In the genomic region with DNA sequence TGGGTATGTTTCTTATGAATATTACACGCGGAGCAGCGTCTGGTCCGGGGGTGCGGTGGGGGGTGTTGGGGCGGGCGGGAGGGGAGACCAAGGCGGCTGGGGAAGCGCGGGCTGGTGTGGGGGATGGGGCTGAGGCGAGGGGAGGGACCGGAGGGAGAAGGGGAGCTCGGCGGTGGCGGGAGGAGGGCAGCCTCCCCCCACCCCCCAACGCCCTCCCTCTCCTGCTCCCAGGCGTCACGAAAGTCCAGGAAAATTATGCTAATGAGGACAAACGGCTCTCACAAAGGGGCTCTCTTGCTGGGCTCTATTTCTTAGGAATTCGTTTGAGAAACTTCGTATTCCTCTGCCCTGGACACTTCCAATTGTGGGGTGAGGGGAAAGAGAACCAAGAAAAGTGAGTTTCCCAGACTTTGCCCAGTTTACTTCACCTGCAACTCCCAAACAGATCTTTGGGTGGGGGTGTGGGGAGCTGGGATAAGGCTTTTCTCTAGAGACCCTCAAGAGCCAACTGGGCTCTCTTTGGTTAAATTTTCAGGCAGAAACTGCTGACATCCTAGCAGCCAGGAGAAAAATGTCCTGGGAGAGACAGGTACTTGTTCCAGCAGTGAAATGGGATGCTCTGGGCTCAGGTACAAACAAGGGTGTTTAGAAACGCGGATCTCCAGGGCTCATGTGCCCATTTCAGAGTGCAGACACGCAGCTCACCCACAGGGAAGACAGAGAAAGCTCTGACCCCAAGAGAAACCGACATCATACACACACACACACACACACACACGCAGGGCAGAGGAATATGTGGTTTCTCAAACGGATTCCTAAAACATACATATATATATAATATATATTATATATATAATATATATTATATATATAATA, we compare ENCODE assay signal across 11 cellular contexts. TPM values are rescaled to one million over a fixed set of nuclear protein-coding genes. Genes with fewer than 3 reads are reported as not detected.
DNase-seq lines count a peak whose midpoint lies in the region; ATAC-seq and TF ChIP-seq lines count a peak whose summit lies in the region.
"Had no signal": no experiment of that assay in that cellular context is flagged by ENCODE, and none has a peak within 500 bp of the region (broad histone marks: within the 10 kb centered on the region; RNA-seq: fewer than 3 reads in every experiment).

No MANE protein-coding gene starts in this region.

- H3K36me3 ChIP-seq in RWPE2 (ENCODE audit: low read depth) (no peaks in the 10 kb centered on the region; the same call in 1 of the 2 replicates), sigmoid colon (no peaks in the 10 kb centered on the region)

- no peaks in the 10 kb centered on the region for H3K9me3 Mint-ChIP-seq in activated T-cell treated with anti-CD3 and anti-CD28 coated beads, Interleukin-2, amount 50 U/mL, for 24 hours
- H3K9me3 Mint-ChIP-seq: activated naive CD4-positive, alpha-beta T cell treated with anti-CD3 and anti-CD28 coated beads, Interleukin-2, amount 50 U/mL, for 24 hours; immature natural killer cell had no signal

- H3K9me3 ChIP-seq in RWPE2 (ENCODE audit: severe bottlenecking) = no peaks in the 10 kb centered on the region
- no peaks in the 10 kb centered on the region for H3K9me3 ChIP-seq in sigmoid colon

- H3K4me3 ChIP-seq in RWPE2 (ENCODE audit: severe bottlenecking) (peak overlapping the region; percentile 28), sigmoid colon (peak overlapping the region; percentile 55 to 70 (median 66))

- no peak for TF ChIP-seq POLR2A in sigmoid colon (IDR thresholded peaks at IDR 0.05)

- H3K36me3 Mint-ChIP-seq in activated T-cell treated with anti-CD3 and anti-CD28 coated beads, Interleukin-2, amount 50 U/mL, for 24 hours (ENCODE audit: low read depth) = no peaks in the 10 kb centered on the region
- H3K36me3 Mint-ChIP-seq: activated naive CD4-positive, alpha-beta T cell treated with anti-CD3 and anti-CD28 coated beads, Interleukin-2, amount 50 U/mL, for 24 hours had no signal

- H3K27ac ChIP-seq in RWPE2 (ENCODE audit: poor library complexity, severe bottlenecking) (peak overlapping the region; percentile 86), sigmoid colon (peak overlapping the region; percentile 93 to 99 (median 94))

- H3K27me3 ChIP-seq in RWPE2 (ENCODE audit: insufficient read depth, poor library complexity, severe bottlenecking) (no peaks in the 10 kb centered on the region), sigmoid colon (no peaks in the 10 kb centered on the region)

- intact Hi-C loops in sigmoid colon (cut with DNase I) = no loop called here

- no peak for TF ChIP-seq EP300 in sigmoid colon (IDR thresholded peaks at IDR 0.05)

- 11 to 48% methylated on average over 27 of the region's 27 CpGs for WGBS in sigmoid colon, 2 donors

- peaks cover 44% of the 10 kb centered on the region for H3K27me3 Mint-ChIP-seq in activated T-cell treated with anti-CD3 and anti-CD28 coated beads, Interleukin-2, amount 50 U/mL, for 24 hours

- peak; percentile 27 for DNase-seq in GM03348 (ENCODE audit: low spot score)
- no peak for DNase-seq in RWPE2 (ENCODE audit: low spot score)
- peak; percentile 87 for DNase-seq in glomerular visceral epithelial cell (ENCODE audit: extremely low spot score)
- DNase-seq in sigmoid colon = peak; percentile 89
- DNase-seq in NCI-H2196 treated with DMSO at 0.1 percent for 48 hours (lab: John Stamatoyannopoulos, UW; ENCODE audit: unreplicated experiment) = no peak
- no peak for DNase-seq in amniotic stem cell (lab: John Stamatoyannopoulos, UW)
- DNase-seq in activated T-cell treated with anti-CD3 and anti-CD28 coated beads, Interleukin-2, amount 50 U/mL, for 24 hours = no peak
- DNase-seq: immature natural killer cell had no signal

- no peak overlapping the region for H3K27ac Mint-ChIP-seq in activated T-cell treated with anti-CD3 and anti-CD28 coated beads, Interleukin-2, amount 50 U/mL, for 24 hours
- H3K27ac Mint-ChIP-seq: activated naive CD4-positive, alpha-beta T cell treated with anti-CD3 and anti-CD28 coated beads, Interleukin-2, amount 50 U/mL, for 24 hours; immature natural killer cell had no signal

- H3K4me1 Mint-ChIP-seq in activated T-cell treated with anti-CD3 and anti-CD28 coated beads, Interleukin-2, amount 50 U/mL, for 24 hours (ENCODE audit: low read depth) = no peaks in the 10 kb centered on the region
- H3K4me1 Mint-ChIP-seq: activated naive CD4-positive, alpha-beta T cell treated with anti-CD3 and anti-CD28 coated beads, Interleukin-2, amount 50 U/mL, for 24 hours; immature natural killer cell had no signal

- no peak overlapping the region for H3K4me3 Mint-ChIP-seq in activated T-cell treated with anti-CD3 and anti-CD28 coated beads, Interleukin-2, amount 50 U/mL, for 24 hours
- H3K4me3 Mint-ChIP-seq: activated naive CD4-positive, alpha-beta T cell treated with anti-CD3 and anti-CD28 coated beads, Interleukin-2, amount 50 U/mL, for 24 hours; immature natural killer cell had no signal

- ATAC-seq in RWPE2 (ENCODE audit: low read depth) = peak; percentile 2; the same call in 1 of the 3 replicates
- ATAC-seq in HG02642 (IDR thresholded peaks at IDR 0.05; ENCODE audit: poor library complexity, unreplicated experiment) = no peak

- TF ChIP-seq CTCF in RWPE2 (IDR thresholded peaks at IDR 0.05; ENCODE audit: poor library complexity, severe bottlenecking) (no peak), sigmoid colon (IDR thresholded peaks at IDR 0.05) (no peak)

- peaks cover 29% of the 10 kb centered on the region for H3K4me1 ChIP-seq in RWPE2 (ENCODE audit: insufficient read depth, poor library complexity, severe bottlenecking)
- peaks cover 0 to 91% (median 84%) of the 10 kb centered on the region in 4 donors for H3K4me1 ChIP-seq in sigmoid colon

RNA-seq across cellular contexts. Expression of gene HOXA2, which starts 11.7 kb away (rescaled TPM):
- total RNA-seq in sigmoid colon = 1 to 10 TPM; 1.6 to 4.3 (median 3.2) TPM
- polyA plus RNA-seq in sigmoid colon = 1 to 10 TPM in 1 of 3 donors, under 1 TPM in 2; 0.60 to 1.9 (median 0.69) TPM
- total RNA-seq: T-helper 1 cell treated with Interleukin-12 subunit alpha and Interleukin-12 subunit beta and Interleukin-4 antibody, amounts not matched to agents 30 ng/mL and 1 ng/mL, for 36 hours had no signal
- polyA plus RNA-seq: immature natural killer cell had no signal

RNA-seq across cellular contexts. Expression of gene HOXA4, which starts 16.3 kb away (rescaled TPM):
- 1 to 10 TPM; 2.0 to 4.2 (median 2.9) TPM for total RNA-seq in sigmoid colon
- 1 to 10 TPM in 2 of 3 donors, not detected in 1; 1.8 to 4.8 TPM for polyA plus RNA-seq in sigmoid colon

RNA-seq across cellular contexts. Expression of gene HOXA1, which starts 18.4 kb away (rescaled TPM):
- total RNA-seq in sigmoid colon = 1 to 10 TPM in 2 of 4 donors, under 1 TPM in 2; 0.14 to 1.1 (median 0.95) TPM
- polyA plus RNA-seq in sigmoid colon = 1 to 10 TPM in 2 of 3 donors, under 1 TPM in 1; 0.69 to 2.4 (median 2.0) TPM

RNA-seq across cellular contexts. Expression of gene HOXA5, which starts 29.3 kb away (rescaled TPM):
- total RNA-seq in sigmoid colon = 10 to 100 TPM in 3 of 4 donors, 1 to 10 TPM in 1; 9.2 to 12.2 (median 11.2) TPM
- polyA plus RNA-seq in sigmoid colon = 10 to 100 TPM in 1 of 3 donors, 1 to 10 TPM in 2; 3.2 to 14.3 (median 7.8) TPM
- total RNA-seq: T-helper 1 cell treated with Interleukin-12 subunit alpha and Interleukin-12 subunit beta and Interleukin-4 antibody, amounts not matched to agents 30 ng/mL and 1 ng/mL, for 36 hours had no signal

RNA-seq across cellular contexts. Expression of gene HOXA6, which starts 33.3 kb away (rescaled TPM):
- total RNA-seq in sigmoid colon = 1 to 10 TPM; 4.2 to 10.0 (median 4.5) TPM
- polyA plus RNA-seq in sigmoid colon = 1 to 10 TPM in 2 of 3 donors, not detected in 1; 1.6 to 8.1 TPM
- total RNA-seq: T-helper 1 cell treated with Interleukin-12 subunit alpha and Interleukin-12 subunit beta and Interleukin-4 antibody, amounts not matched to agents 30 ng/mL and 1 ng/mL, for 36 hours had no signal

Comparison
In these comparisons a context has a peak if more than half of its experiments do, and no peak if none do; other contexts are left out.
1. DNase-seq: peak in GM03348 (single experiment), glomerular visceral epithelial cell (single experiment) and sigmoid colon (single experiment); none in RWPE2 (single experiment), NCI-H2196 treated with DMSO at 0.1 percent for 48 hours (single experiment), amniotic stem cell (single experiment) and activated T-cell treated with anti-CD3 and anti-CD28 coated beads, Interleukin-2, amount 50 U/mL, for 24 hours (single experiment).